ENCODE assay signal across 29 cellular contexts in genomic region chr7:144682581-144683280, GRCh38.
"Had no signal": no experiment of that assay in that cellular context is flagged by ENCODE, and none has a peak within 500 bp of the region (broad histone marks: within the 10 kb centered on the region; RNA-seq: fewer than 3 reads in every experiment).

No MANE protein-coding gene starts in this region.

- H3K9me3 ChIP-seq: ovary, psoas muscle, right lobe of liver, sigmoid colon, stomach, thoracic aorta, thyroid gland, tibial nerve, upper lobe of right lung, uterus had no signal

- H3K27me3 Mint-ChIP-seq: naive B cell; naive thymus-derived CD8-positive, alpha-beta T cell; progenitor cell of endocrine pancreas; stimulated activated memory B cell treated with anti-CD40 and anti-IgM and Interleukin-4, amounts not matched to agents 10 μg/mL and 1 μg/mL and 100 μg/mL, for 72 hours; stimulated activated naive CD8-positive, alpha-beta T cell treated with anti-CD3 and anti-CD28 coated beads, Interleukin-15, Interleukin-2, amounts not matched to agents 100 ng/mL and 50 ng/mL, for 24 hours; type B pancreatic cell had no signal

- H3K36me3 Mint-ChIP-seq: natural killer cell treated with Interleukin-12 subunit alpha and Interleukin-12 subunit beta and Interleukin-15 and Interleukin-18, amount 100 ng/mL, for 72 hours; type B pancreatic cell had no signal

- H3K27me3 ChIP-seq: ovary, right lobe of liver, sigmoid colon, stomach, thyroid gland, tibial nerve, upper lobe of right lung, uterus had no signal

- H3K9ac ChIP-seq: parathyroid adenoma had no signal

- H3K9me3 Mint-ChIP-seq: naive B cell; naive thymus-derived CD8-positive, alpha-beta T cell; natural killer cell treated with Interleukin-12 subunit alpha and Interleukin-12 subunit beta and Interleukin-15 and Interleukin-18, amount 100 ng/mL, for 72 hours; nephron progenitor cell; neural crest cell; stimulated activated memory B cell treated with anti-CD40 and anti-IgM and Interleukin-4, amounts not matched to agents 10 μg/mL and 1 μg/mL and 100 μg/mL, for 72 hours; stimulated activated naive CD8-positive, alpha-beta T cell treated with anti-CD3 and anti-CD28 coated beads, Interleukin-15, Interleukin-2, amounts not matched to agents 100 ng/mL and 50 ng/mL, for 24 hours; type B pancreatic cell had no signal

- H3K4me1 Mint-ChIP-seq: nephron progenitor cell; stimulated activated memory B cell treated with anti-CD40 and anti-IgM and Interleukin-4, amounts not matched to agents 10 μg/mL and 1 μg/mL and 100 μg/mL, for 72 hours had no signal

- H3K4me3 Mint-ChIP-seq: naive B cell; naive thymus-derived CD8-positive, alpha-beta T cell; natural killer cell treated with Interleukin-12 subunit alpha and Interleukin-12 subunit beta and Interleukin-15 and Interleukin-18, amount 100 ng/mL, for 72 hours; nephron progenitor cell; neural crest cell; stimulated activated memory B cell treated with anti-CD40 and anti-IgM and Interleukin-4, amounts not matched to agents 10 μg/mL and 1 μg/mL and 100 μg/mL, for 72 hours; stimulated activated naive CD8-positive, alpha-beta T cell treated with anti-CD3 and anti-CD28 coated beads, Interleukin-15, Interleukin-2, amounts not matched to agents 100 ng/mL and 50 ng/mL, for 24 hours; type B pancreatic cell had no signal

- DNase-seq: naive B cell; naive thymus-derived CD8-positive, alpha-beta T cell; nephron progenitor cell; occipital lobe; ovary; psoas muscle; right cardiac atrium; right lobe of liver; sigmoid colon; small intestine; stimulated activated CD4-positive, alpha-beta T cell treated with anti-CD3 and anti-CD28 coated beads, Interleukin-12 subunit alpha, Interleukin-12 subunit beta, amount 100 ng/mL, for 4 hours; stimulated activated CD4-positive, alpha-beta T cell treated with anti-CD3 and anti-CD28 coated beads, Interleukin-1b, Interleukin-23, amount 100 ng/mL, for 48 hours; stimulated activated CD4-positive, alpha-beta T cell treated with anti-CD3 and anti-CD28 coated beads, Interleukin-4, amount 100 ng/mL, for 1 hour; stimulated activated CD4-positive, alpha-beta T cell treated with anti-CD3 and anti-CD28 coated beads, Interleukin-4, amount 100 ng/mL, for 4 hours; stimulated activated CD8-positive, alpha-beta memory T cell treated with anti-CD3 and anti-CD28 coated beads, Interleukin-4, amount 100 ng/mL, for 48 hours; stimulated activated naive CD4-positive, alpha-beta T cell; stomach; thyroid gland; upper lobe of right lung; uterus had no signal

- ATAC-seq: naive thymus-derived CD8-positive, alpha-beta T cell; psoas muscle; right cardiac atrium; right lobe of liver; stimulated activated memory B cell treated with anti-CD40 and anti-IgM and Interleukin-4, amounts not matched to agents 10 μg/mL and 1 μg/mL and 100 μg/mL, for 72 hours; upper lobe of right lung had no signal

- H3K79me2 ChIP-seq: parathyroid adenoma had no signal

- H3K36me3 ChIP-seq: ovary, right lobe of liver, sigmoid colon, stomach, thoracic aorta, thyroid gland, tibial nerve, upper lobe of right lung, uterus had no signal

- H3K4me3 ChIP-seq: ovary, psoas muscle, right lobe of liver, sigmoid colon, stomach, thoracic aorta, thyroid gland, tibial nerve, upper lobe of right lung, uterus had no signal

- H2AFZ ChIP-seq: parathyroid adenoma had no signal

- H3K27ac ChIP-seq: ovary, parathyroid adenoma, psoas muscle, right lobe of liver, sigmoid colon, stomach, thoracic aorta, thyroid gland, tibial nerve, upper lobe of right lung, uterus had no signal

- H3K27ac Mint-ChIP-seq: naive B cell; natural killer cell treated with Interleukin-12 subunit alpha and Interleukin-12 subunit beta and Interleukin-15 and Interleukin-18, amount 100 ng/mL, for 72 hours; nephron progenitor cell; progenitor cell of endocrine pancreas; stimulated activated memory B cell treated with anti-CD40 and anti-IgM and Interleukin-4, amounts not matched to agents 10 μg/mL and 1 μg/mL and 100 μg/mL, for 72 hours; stimulated activated naive CD8-positive, alpha-beta T cell treated with anti-CD3 and anti-CD28 coated beads, Interleukin-15, Interleukin-2, amounts not matched to agents 100 ng/mL and 50 ng/mL, for 24 hours; type B pancreatic cell had no signal

- H3K4me1 ChIP-seq: parathyroid adenoma, psoas muscle, right lobe of liver, sigmoid colon, stomach, thyroid gland, tibial nerve, upper lobe of right lung, uterus had no signal
